Comparison of ENCODE assay signal across 11 cellular contexts in the genomic region with DNA sequence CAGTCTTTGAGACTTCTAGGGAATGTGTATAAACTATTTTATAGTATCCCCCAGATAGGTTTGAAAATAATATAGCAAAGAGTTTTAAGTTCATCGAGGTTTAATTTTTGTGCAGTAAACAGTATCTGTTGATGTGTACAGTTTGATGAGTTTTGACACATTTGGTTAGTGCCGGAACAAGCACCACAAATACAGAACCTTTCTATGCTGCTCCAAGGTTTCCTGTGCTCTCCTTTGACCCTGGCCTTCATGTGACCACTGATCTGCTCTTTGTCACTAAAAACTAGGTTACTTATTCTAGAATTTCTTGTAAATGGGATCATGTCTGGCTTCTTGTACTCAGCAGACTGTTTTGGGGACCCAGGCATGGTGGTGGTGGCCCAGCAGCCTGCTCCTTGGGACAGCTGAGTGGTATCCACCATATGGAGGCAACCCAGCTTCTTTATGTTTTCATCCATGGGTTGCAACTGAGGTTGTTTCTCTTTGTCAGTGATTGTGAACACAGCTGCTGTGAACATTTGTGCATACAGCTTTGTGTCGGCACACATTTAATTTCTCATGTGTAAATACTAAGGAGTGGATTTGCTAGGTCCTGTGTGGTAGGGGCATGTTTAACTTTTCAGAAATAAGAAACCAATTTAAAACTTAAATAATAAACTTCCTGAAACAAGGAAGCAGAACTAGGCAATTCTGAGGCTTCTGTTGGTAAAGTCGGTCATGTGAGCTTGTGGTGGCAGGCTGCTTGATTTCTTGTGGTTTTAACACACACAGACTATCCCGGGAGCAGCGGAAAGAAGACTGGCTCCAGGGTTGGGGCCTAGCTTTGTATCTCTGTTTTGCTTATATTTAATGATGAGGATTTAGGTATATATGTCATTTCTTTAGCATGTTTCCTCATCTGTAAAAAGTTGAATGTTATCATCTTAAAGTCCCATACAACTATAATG.
DNase-seq lines count a peak whose midpoint lies in the region; ATAC-seq and TF ChIP-seq lines count a peak whose summit lies in the region.
"Had no signal": no experiment of that assay in that cellular context is flagged by ENCODE, and none has a peak within 500 bp of the region (broad histone marks: within the 10 kb centered on the region; RNA-seq: fewer than 3 reads in every experiment).

No MANE protein-coding gene starts in this region.

- ATAC-seq in HG03342 (IDR thresholded peaks at IDR 0.05; ENCODE audit: unreplicated experiment), result peak; percentile 26
- ATAC-seq in left ventricle myocardium superior, result peak; percentile 38
- no peak for ATAC-seq in effector memory CD8-positive, alpha-beta T cell (replicated peaks)
- ATAC-seq in HG03565 (IDR thresholded peaks at IDR 0.05; ENCODE audit: unreplicated experiment), result no peak
- ATAC-seq: gastroesophageal sphincter had no signal

- H3K36me3 Mint-ChIP-seq in CD14-positive monocyte, result peaks cover 6 to 9% of the 10 kb centered on the region in 2 donors
- no peaks in the 10 kb centered on the region for H3K36me3 Mint-ChIP-seq in effector memory CD8-positive, alpha-beta T cell (ENCODE audit: insufficient read depth)

- peaks cover 66% of the 10 kb centered on the region for H3K4me1 Mint-ChIP-seq in CD14-positive monocyte
- no peaks in the 10 kb centered on the region for H3K4me1 Mint-ChIP-seq in effector memory CD8-positive, alpha-beta T cell (ENCODE audit: low read depth in 2 of 2)

- peaks cover 0 to 4% (median 0%) of the 10 kb centered on the region in 3 donors for H3K27me3 Mint-ChIP-seq in CD14-positive monocyte (ENCODE audit: low read depth in 3 of 3)
- H3K27me3 Mint-ChIP-seq in effector memory CD8-positive, alpha-beta T cell, result no peaks in the 10 kb centered on the region

- TF ChIP-seq CTCF in CD14-positive monocyte (IDR thresholded peaks at IDR 0.05), result no peak

- H3K4me3 Mint-ChIP-seq in CD14-positive monocyte, result peak overlapping the region; percentile 61 to 83
- H3K4me3 Mint-ChIP-seq in effector memory CD8-positive, alpha-beta T cell, result no peak overlapping the region

- H3K27ac Mint-ChIP-seq in CD14-positive monocyte, result peak overlapping the region; percentile 89 to 98 (median 97)
- H3K27ac Mint-ChIP-seq in effector memory CD8-positive, alpha-beta T cell, result no peak overlapping the region

- DNase-seq in CD14-positive monocyte (ENCODE audit: low spot score) (peak; percentile 58), RPMI7951 (ENCODE audit: low read depth) (peak; percentile 50), left ventricle myocardium superior (no peak), NCI-H187 treated with DMSO at 0.1 percent for 48 hours (lab: John Stamatoyannopoulos, UW) (no peak), NCI-H1417 treated with DMSO at 0.1 percent for 48 hours (lab: John Stamatoyannopoulos, UW) (no peak)
- no peak for DNase-seq in effector memory CD8-positive, alpha-beta T cell
- DNase-seq: NCI-H187, ovary had no signal

- intact Hi-C loops in CD14-positive monocyte (cut with micrococcal nuclease) (no loop called here), left ventricle myocardium superior (cut with micrococcal nuclease) (no loop called here)

- H3K9me3 Mint-ChIP-seq in CD14-positive monocyte, result peaks cover 0 to 12% (median 2%) of the 10 kb centered on the region in 7 donors
- peaks cover 4 to 16% of the 10 kb centered on the region in 2 donors for H3K9me3 Mint-ChIP-seq in effector memory CD8-positive, alpha-beta T cell

Comparison
In these comparisons a context has a peak if more than half of its experiments do, and no peak if none do; other contexts are left out.
1. DNase-seq: peak in CD14-positive monocyte (single experiment) and RPMI7951 (single experiment); none in left ventricle myocardium superior (single experiment), effector memory CD8-positive, alpha-beta T cell (0 of 3), NCI-H187 treated with DMSO at 0.1 percent for 48 hours (single experiment) and NCI-H1417 treated with DMSO at 0.1 percent for 48 hours (single experiment).
2. H3K27ac Mint-ChIP-seq: peak in CD14-positive monocyte (7 of 7); none in effector memory CD8-positive, alpha-beta T cell (0 of 2).
3. H3K4me3 Mint-ChIP-seq: peak in CD14-positive monocyte (2 of 2); none in effector memory CD8-positive, alpha-beta T cell (0 of 2).
4. ATAC-seq: peak in HG03342 (single experiment) and left ventricle myocardium superior (single experiment); none in effector memory CD8-positive, alpha-beta T cell (single experiment) and HG03565 (single experiment).